Comparison of ENCODE assay signal across 1 cellular context in genomic region chr22:21629262-21630149, GRCh38.
TF ChIP-seq lines count a peak whose summit lies in the region.

YDJC (minus strand) TSS chr22:21630022; CDS start chr22:21630014, 8 bp downstream.

TF ChIP-seq in H1, 55 proteins besides CTCF, POLR2A, EP300 and RAD21 (continued from another document):
- TF ChIP-seq, protein P1, sequence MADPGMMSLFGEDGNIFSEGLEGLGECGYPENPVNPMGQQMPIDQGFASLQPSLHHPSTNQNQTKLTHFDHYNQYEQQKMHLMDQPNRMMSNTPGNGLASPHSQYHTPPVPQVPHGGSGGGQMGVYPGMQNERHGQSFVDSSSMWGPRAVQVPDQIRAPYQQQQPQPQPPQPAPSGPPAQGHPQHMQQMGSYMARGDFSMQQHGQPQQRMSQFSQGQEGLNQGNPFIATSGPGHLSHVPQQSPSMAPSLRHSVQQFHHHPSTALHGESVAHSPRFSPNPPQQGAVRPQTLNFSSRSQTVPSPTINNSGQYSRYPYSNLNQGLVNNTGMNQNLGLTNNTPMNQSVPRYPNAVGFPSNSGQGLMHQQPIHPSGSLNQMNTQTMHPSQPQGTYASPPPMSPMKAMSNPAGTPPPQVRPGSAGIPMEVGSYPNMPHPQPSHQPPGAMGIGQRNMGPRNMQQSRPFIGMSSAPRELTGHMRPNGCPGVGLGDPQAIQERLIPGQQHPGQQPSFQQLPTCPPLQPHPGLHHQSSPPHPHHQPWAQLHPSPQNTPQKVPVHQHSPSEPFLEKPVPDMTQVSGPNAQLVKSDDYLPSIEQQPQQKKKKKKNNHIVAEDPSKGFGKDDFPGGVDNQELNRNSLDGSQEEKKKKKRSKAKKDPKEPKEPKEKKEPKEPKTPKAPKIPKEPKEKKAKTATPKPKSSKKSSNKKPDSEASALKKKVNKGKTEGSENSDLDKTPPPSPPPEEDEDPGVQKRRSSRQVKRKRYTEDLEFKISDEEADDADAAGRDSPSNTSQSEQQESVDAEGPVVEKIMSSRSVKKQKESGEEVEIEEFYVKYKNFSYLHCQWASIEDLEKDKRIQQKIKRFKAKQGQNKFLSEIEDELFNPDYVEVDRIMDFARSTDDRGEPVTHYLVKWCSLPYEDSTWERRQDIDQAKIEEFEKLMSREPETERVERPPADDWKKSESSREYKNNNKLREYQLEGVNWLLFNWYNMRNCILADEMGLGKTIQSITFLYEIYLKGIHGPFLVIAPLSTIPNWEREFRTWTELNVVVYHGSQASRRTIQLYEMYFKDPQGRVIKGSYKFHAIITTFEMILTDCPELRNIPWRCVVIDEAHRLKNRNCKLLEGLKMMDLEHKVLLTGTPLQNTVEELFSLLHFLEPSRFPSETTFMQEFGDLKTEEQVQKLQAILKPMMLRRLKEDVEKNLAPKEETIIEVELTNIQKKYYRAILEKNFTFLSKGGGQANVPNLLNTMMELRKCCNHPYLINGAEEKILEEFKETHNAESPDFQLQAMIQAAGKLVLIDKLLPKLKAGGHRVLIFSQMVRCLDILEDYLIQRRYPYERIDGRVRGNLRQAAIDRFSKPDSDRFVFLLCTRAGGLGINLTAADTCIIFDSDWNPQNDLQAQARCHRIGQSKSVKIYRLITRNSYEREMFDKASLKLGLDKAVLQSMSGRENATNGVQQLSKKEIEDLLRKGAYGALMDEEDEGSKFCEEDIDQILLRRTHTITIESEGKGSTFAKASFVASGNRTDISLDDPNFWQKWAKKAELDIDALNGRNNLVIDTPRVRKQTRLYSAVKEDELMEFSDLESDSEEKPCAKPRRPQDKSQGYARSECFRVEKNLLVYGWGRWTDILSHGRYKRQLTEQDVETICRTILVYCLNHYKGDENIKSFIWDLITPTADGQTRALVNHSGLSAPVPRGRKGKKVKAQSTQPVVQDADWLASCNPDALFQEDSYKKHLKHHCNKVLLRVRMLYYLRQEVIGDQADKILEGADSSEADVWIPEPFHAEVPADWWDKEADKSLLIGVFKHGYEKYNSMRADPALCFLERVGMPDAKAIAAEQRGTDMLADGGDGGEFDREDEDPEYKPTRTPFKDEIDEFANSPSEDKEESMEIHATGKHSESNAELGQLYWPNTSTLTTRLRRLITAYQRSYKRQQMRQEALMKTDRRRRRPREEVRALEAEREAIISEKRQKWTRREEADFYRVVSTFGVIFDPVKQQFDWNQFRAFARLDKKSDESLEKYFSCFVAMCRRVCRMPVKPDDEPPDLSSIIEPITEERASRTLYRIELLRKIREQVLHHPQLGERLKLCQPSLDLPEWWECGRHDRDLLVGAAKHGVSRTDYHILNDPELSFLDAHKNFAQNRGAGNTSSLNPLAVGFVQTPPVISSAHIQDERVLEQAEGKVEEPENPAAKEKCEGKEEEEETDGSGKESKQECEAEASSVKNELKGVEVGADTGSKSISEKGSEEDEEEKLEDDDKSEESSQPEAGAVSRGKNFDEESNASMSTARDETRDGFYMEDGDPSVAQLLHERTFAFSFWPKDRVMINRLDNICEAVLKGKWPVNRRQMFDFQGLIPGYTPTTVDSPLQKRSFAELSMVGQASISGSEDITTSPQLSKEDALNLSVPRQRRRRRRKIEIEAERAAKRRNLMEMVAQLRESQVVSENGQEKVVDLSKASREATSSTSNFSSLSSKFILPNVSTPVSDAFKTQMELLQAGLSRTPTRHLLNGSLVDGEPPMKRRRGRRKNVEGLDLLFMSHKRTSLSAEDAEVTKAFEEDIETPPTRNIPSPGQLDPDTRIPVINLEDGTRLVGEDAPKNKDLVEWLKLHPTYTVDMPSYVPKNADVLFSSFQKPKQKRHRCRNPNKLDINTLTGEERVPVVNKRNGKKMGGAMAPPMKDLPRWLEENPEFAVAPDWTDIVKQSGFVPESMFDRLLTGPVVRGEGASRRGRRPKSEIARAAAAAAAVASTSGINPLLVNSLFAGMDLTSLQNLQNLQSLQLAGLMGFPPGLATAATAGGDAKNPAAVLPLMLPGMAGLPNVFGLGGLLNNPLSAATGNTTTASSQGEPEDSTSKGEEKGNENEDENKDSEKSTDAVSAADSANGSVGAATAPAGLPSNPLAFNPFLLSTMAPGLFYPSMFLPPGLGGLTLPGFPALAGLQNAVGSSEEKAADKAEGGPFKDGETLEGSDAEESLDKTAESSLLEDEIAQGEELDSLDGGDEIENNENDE (IDR thresholded peaks at IDR 0.05; ENCODE audit: insufficient replicate concordance, low read length) = no peak
- TF ChIP-seq FOSL1 (IDR thresholded peaks at IDR 0.05; ENCODE audit: insufficient read depth, low read depth, low read length) (no peak), RBBP5 (IDR thresholded peaks at IDR 0.05; ENCODE audit: borderline replicate concordance, low read depth, low read length) (peak; percentile 10; the same call in 1 of the 2 replicates), SIX5 (IDR thresholded peaks at IDR 0.05; ENCODE audit: low read depth, low read length) (no peak), SAP30 (IDR thresholded peaks at IDR 0.05; ENCODE audit: insufficient read depth, insufficient replicate concordance, low read length) (peak; percentile 53), EGR1 (IDR thresholded peaks at IDR 0.05; ENCODE audit: borderline replicate concordance, low read depth, low read length) (0 out of 2 replicates have a peak, but pooled peaks have one; percentile 26), JUN (IDR thresholded peaks at IDR 0.05; ENCODE audit: low read depth, low read length) (no peak), KDM4A (IDR thresholded peaks at IDR 0.05; ENCODE audit: low read depth, low read length, severe bottlenecking) (peak; percentile 85), TCF12 (IDR thresholded peaks at IDR 0.05; ENCODE audit: low read depth, low read length) (no peak), ZNF274 (IDR thresholded peaks at IDR 0.05; ENCODE audit: borderline replicate concordance, extremely low read depth, low read length) (no peak), GTF2F1 (IDR thresholded peaks at IDR 0.05; ENCODE audit: borderline replicate concordance, low read depth, low read length) (no peak), RFX5 (IDR thresholded peaks at IDR 0.05; ENCODE audit: borderline replicate concordance, low read depth, low read length) (no peak), RXRA (IDR thresholded peaks at IDR 0.05; ENCODE audit: insufficient read depth, low read depth, low read length) (0 out of 2 replicates have a peak, but pooled peaks have one; percentile 3), CBX8 (IDR thresholded peaks at IDR 0.05; ENCODE audit: borderline replicate concordance, low read depth, low read length) (no peak), CTBP2 (IDR thresholded peaks at IDR 0.05; ENCODE audit: borderline replicate concordance, insufficient read depth, insufficient read length, low read length) (no peak), TAF7 (optimal IDR thresholded peaks at IDR 0.05; ENCODE audit: borderline replicate concordance, low read depth, low read length) (peak; percentile 54), TBP (IDR thresholded peaks at IDR 0.05; ENCODE audit: low read depth, low read length) (peak; percentile 58), MAX (IDR thresholded peaks at IDR 0.05) (peak; percentile 99), CREB1 (IDR thresholded peaks at IDR 0.05) (peak; percentile 74; the same call in 1 of the 2 replicates), RNF2 (IDR thresholded peaks at IDR 0.05; ENCODE audit: borderline replicate concordance, low read depth, low read length, missing control alignments, poor library complexity, severe bottlenecking) (no peak), EZH2 (IDR thresholded peaks at IDR 0.05; ENCODE audit: low read depth, low read length, severe bottlenecking) (no peak), SUZ12 (IDR thresholded peaks at IDR 0.05; ENCODE audit: low read length) (no peak), HDAC2 (IDR thresholded peaks at IDR 0.05; ENCODE audit: borderline replicate concordance in 1 of 2, low read depth in 2 of 2, low read length in 2 of 2) (peak; percentile 13 to 82; a peak in 1 of 4 replicates), POU5F1 (IDR thresholded peaks at IDR 0.05; ENCODE audit: low read depth, low read length) (no peak), BRCA1 (IDR thresholded peaks at IDR 0.05; ENCODE audit: low read depth, low read length) (no peak), ATF2 (IDR thresholded peaks at IDR 0.05; ENCODE audit: low read length) (no peak), TEAD4 (IDR thresholded peaks at IDR 0.05; ENCODE audit: low read depth, low read length) (no peak), SIN3A (conservative IDR thresholded peaks at IDR 0.05 in 1 of 2, IDR thresholded peaks at IDR 0.05 in 1 of 2; ENCODE audit: low read depth in 1 of 2, low read length in 2 of 2) (peak; percentile 82 to 84; a peak in 3 of 4 replicates), CBX5 (IDR thresholded peaks at IDR 0.05; ENCODE audit: low read depth, low read length) (no peak), SP2 (IDR thresholded peaks at IDR 0.05; ENCODE audit: low read length) (no peak), PHF8 (conservative IDR thresholded peaks at IDR 0.05; ENCODE audit: low read depth, low read length) (peak; percentile 91), POLR2AphosphoS5 (IDR thresholded peaks at IDR 0.05; ENCODE audit: low read depth, low read length) (peak; percentile 80), NRF1 (IDR thresholded peaks at IDR 0.05; ENCODE audit: low read depth, low read length) (no peak), GABPA (IDR thresholded peaks at IDR 0.05; ENCODE audit: borderline replicate concordance, insufficient read depth, low read length) (peak; percentile 71; the same call in 1 of the 2 replicates), JUND (IDR thresholded peaks at IDR 0.05; ENCODE audit: low read length) (no peak)
- TF ChIP-seq, protein P2, sequence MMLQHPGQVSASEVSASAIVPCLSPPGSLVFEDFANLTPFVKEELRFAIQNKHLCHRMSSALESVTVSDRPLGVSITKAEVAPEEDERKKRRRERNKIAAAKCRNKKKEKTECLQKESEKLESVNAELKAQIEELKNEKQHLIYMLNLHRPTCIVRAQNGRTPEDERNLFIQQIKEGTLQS (IDR thresholded peaks at IDR 0.05; ENCODE audit: insufficient read depth, low read depth, low read length) = no peak
